Comparison of ENCODE assay signal across 1 cellular context in genomic region chr10:101624526-101625102, GRCh38.
TF ChIP-seq lines count a peak whose summit lies in the region.

No MANE protein-coding gene starts in this region.

TF ChIP-seq in GM12878, 131 proteins besides CTCF, POLR2A, EP300 and RAD21:
- TF ChIP-seq MEF2B (IDR thresholded peaks at IDR 0.05; ENCODE audit: partially characterized antibody, poor library complexity, severe bottlenecking) (peak; percentile 46), RELB (IDR thresholded peaks at IDR 0.05; ENCODE audit: low read depth) (no peak)
